7 cellular contexts compared by ENCODE assay signal in genomic region chr14:73613419-73613963, GRCh38. TPM values are rescaled to one million over a fixed set of nuclear protein-coding genes. Genes with fewer than 3 reads are reported as not detected.
DNase-seq lines count a peak whose midpoint lies in the region; ATAC-seq and TF ChIP-seq lines count a peak whose summit lies in the region.

No MANE protein-coding gene starts in this region.

- no peak for DNase-seq in HCT116 (ENCODE audit: low read depth, low spot score)
- no peak for DNase-seq in activated CD4-positive, alpha-beta memory T cell treated with anti-CD3 and anti-CD28 coated beads for 36 hours
- DNase-seq in glutamatergic neuron, result no peak
- DNase-seq in stimulated activated effector memory CD8-positive, alpha-beta T cell treated with anti-CD3 and anti-CD28 coated beads, Interleukin-12 subunit alpha, Interleukin-12 subunit beta, amount 100 ng/mL, for 72 hours (ENCODE audit: low spot score in 2 of 2), result no peak
- no peak for DNase-seq in mucosa of gallbladder (ENCODE audit: low spot score)
- no peak for DNase-seq in NOMO-1 (lab: John Stamatoyannopoulos, UW; ENCODE audit: unreplicated experiment in 2 of 2)

- H3K9ac ChIP-seq in HCT116 (ENCODE audit: low read length), result no peak overlapping the region

- no peak for ATAC-seq in HCT116
- no peak for ATAC-seq in stimulated activated effector memory CD8-positive, alpha-beta T cell treated with anti-CD3 and anti-CD28 coated beads, Interleukin-12 subunit alpha, Interleukin-12 subunit beta, amount 100 ng/mL, for 72 hours
- no peak for ATAC-seq in GM19463 (IDR thresholded peaks at IDR 0.05; ENCODE audit: unreplicated experiment)

- TF ChIP-seq CTCF in HCT116 (IDR thresholded peaks at IDR 0.05 in 2 of 3, conservative IDR thresholded peaks at IDR 0.05 in 1 of 3; ENCODE audit: borderline replicate concordance in 1 of 3, insufficient read depth in 1 of 3, low read depth in 2 of 3, low read length in 2 of 3) (no peak), glutamatergic neuron (IDR thresholded peaks at IDR 0.05; ENCODE audit: partially characterized antibody, unreplicated experiment) (no peak)

- H3K4me2 ChIP-seq in HCT116 (ENCODE audit: low read length), result peak overlapping the region; percentile 76; the same call in 1 of the 2 replicates

- no peaks in the 10 kb centered on the region for H3K79me2 ChIP-seq in HCT116 (ENCODE audit: insufficient read depth, low read length)

- H3K4me3 Mint-ChIP-seq in activated CD4-positive, alpha-beta memory T cell treated with anti-CD3 and anti-CD28 coated beads for 36 hours, result peak overlapping the region; percentile 70
- H3K4me3 Mint-ChIP-seq in glutamatergic neuron (ENCODE audit: unreplicated experiment), result peak overlapping the region; percentile 89
- H3K4me3 Mint-ChIP-seq in stimulated activated effector memory CD8-positive, alpha-beta T cell treated with anti-CD3 and anti-CD28 coated beads, Interleukin-12 subunit alpha, Interleukin-12 subunit beta, amount 100 ng/mL, for 72 hours, result peak overlapping the region; percentile 77

- peaks cover 1% of the 10 kb centered on the region for H3K27me3 Mint-ChIP-seq in activated CD4-positive, alpha-beta memory T cell treated with anti-CD3 and anti-CD28 coated beads for 36 hours
- H3K27me3 Mint-ChIP-seq in glutamatergic neuron (ENCODE audit: unreplicated experiment), result peaks cover 3% of the 10 kb centered on the region

- peak overlapping the region; percentile 35 for H2AFZ ChIP-seq in HCT116 (ENCODE audit: low read depth, low read length, poor library complexity, severe bottlenecking)

- H3K27ac Mint-ChIP-seq in activated CD4-positive, alpha-beta memory T cell treated with anti-CD3 and anti-CD28 coated beads for 36 hours, result no peak overlapping the region
- H3K27ac Mint-ChIP-seq in glutamatergic neuron (ENCODE audit: unreplicated experiment), result no peak overlapping the region
- peak overlapping the region; percentile 83 for H3K27ac Mint-ChIP-seq in stimulated activated effector memory CD8-positive, alpha-beta T cell treated with anti-CD3 and anti-CD28 coated beads, Interleukin-12 subunit alpha, Interleukin-12 subunit beta, amount 100 ng/mL, for 72 hours

- no peak for TF ChIP-seq POLR2A in HCT116 (IDR thresholded peaks at IDR 0.05; ENCODE audit: borderline replicate concordance, extremely low read depth, insufficient read depth, insufficient read length)

- no peak overlapping the region for H3K27ac ChIP-seq in HCT116 (ENCODE audit: low read depth, low read length)

- TF ChIP-seq RAD21 in HCT116 (IDR thresholded peaks at IDR 0.05; ENCODE audit: low read depth), result no peak

- CTCF ChIA-PET in HCT116 (lab: Charles Lee), result interaction anchor here (1.2 kb wide), 1 partner anchor 13 kb away, joined by 3 read pairs; no protein-coding TSS in a partner anchor
- CTCF ChIA-PET in activated CD4-positive, alpha-beta memory T cell treated with anti-CD3 and anti-CD28 coated beads for 36 hours (lab: Charles Lee), result interaction anchor here (1.2 to 2.2 kb wide), 4 partner anchors 20 to 105 kb away, joined by 3 to 10 read pairs (median 7); partner anchors contain the start of gene ACOT4

- no peaks in the 10 kb centered on the region for H3K9me2 ChIP-seq in HCT116 (ENCODE audit: insufficient read depth)

- H3K9me3 Mint-ChIP-seq in activated CD4-positive, alpha-beta memory T cell treated with anti-CD3 and anti-CD28 coated beads for 36 hours, result no peaks in the 10 kb centered on the region
- peaks cover 4% of the 10 kb centered on the region for H3K9me3 Mint-ChIP-seq in glutamatergic neuron (ENCODE audit: unreplicated experiment)
- H3K9me3 Mint-ChIP-seq in stimulated activated effector memory CD8-positive, alpha-beta T cell treated with anti-CD3 and anti-CD28 coated beads, Interleukin-12 subunit alpha, Interleukin-12 subunit beta, amount 100 ng/mL, for 72 hours, result no peaks in the 10 kb centered on the region

- intact Hi-C loops in HCT116 (cut with micrococcal nuclease), result no loop called here
- intact Hi-C loops in activated CD4-positive, alpha-beta memory T cell treated with anti-CD3 and anti-CD28 coated beads for 36 hours (cut with micrococcal nuclease), result no loop called here

- no peaks in the 10 kb centered on the region for H4K20me1 ChIP-seq in HCT116 (ENCODE audit: insufficient read depth)

- no peaks in the 10 kb centered on the region for H3K36me3 Mint-ChIP-seq in activated CD4-positive, alpha-beta memory T cell treated with anti-CD3 and anti-CD28 coated beads for 36 hours
- H3K36me3 Mint-ChIP-seq in glutamatergic neuron (ENCODE audit: unreplicated experiment), result no peaks in the 10 kb centered on the region
- no peaks in the 10 kb centered on the region for H3K36me3 Mint-ChIP-seq in stimulated activated effector memory CD8-positive, alpha-beta T cell treated with anti-CD3 and anti-CD28 coated beads, Interleukin-12 subunit alpha, Interleukin-12 subunit beta, amount 100 ng/mL, for 72 hours

- H3K36me3 ChIP-seq in HCT116 (ENCODE audit: control insufficient read depth in 1 of 2, insufficient read depth in 2 of 2, low read length in 2 of 2), result no peaks in the 10 kb centered on the region

- BruUV-seq in HCT116 (replicated peaks; lab: Mats Ljungman, UMichigan), result no TSS peak

- POLR2A ChIA-PET in HCT116 (lab: Charles Lee), result no interaction called here
- POLR2A ChIA-PET in activated CD4-positive, alpha-beta memory T cell treated with anti-CD3 and anti-CD28 coated beads for 36 hours (lab: Charles Lee), result interaction anchor here (0.6 to 1.5 kb wide), 5 partner anchors 31 to 471 kb away, joined by 3 to 7 read pairs (median 3); partner anchors contain the start of genes ALDH6A1, DNAL1, LIN52 and RIOX1

- H3K4me3 ChIP-seq in HCT116 (replicated peaks in 1 of 2; ENCODE audit: low read depth in 1 of 2, low read length in 2 of 2), result no peak overlapping the region

- H3K4me1 Mint-ChIP-seq in activated CD4-positive, alpha-beta memory T cell treated with anti-CD3 and anti-CD28 coated beads for 36 hours (ENCODE audit: low read depth), result peaks cover 3% of the 10 kb centered on the region
- H3K4me1 Mint-ChIP-seq in glutamatergic neuron (ENCODE audit: low read depth, unreplicated experiment), result no peaks in the 10 kb centered on the region
- peaks cover 6% of the 10 kb centered on the region for H3K4me1 Mint-ChIP-seq in stimulated activated effector memory CD8-positive, alpha-beta T cell treated with anti-CD3 and anti-CD28 coated beads, Interleukin-12 subunit alpha, Interleukin-12 subunit beta, amount 100 ng/mL, for 72 hours

- peaks cover 0 to 13% of the 10 kb centered on the region in 2 experiments; a peak in 2 of 4 replicates for H3K4me1 ChIP-seq in HCT116 (ENCODE audit: control insufficient read depth in 1 of 2, insufficient read depth in 2 of 2, low read length in 2 of 2)

- no peaks in the 10 kb centered on the region for H3K27me3 ChIP-seq in HCT116 (ENCODE audit: insufficient read depth, low read length)

- RAD21 ChIA-PET in HCT116 (lab: Charles Lee; ENCODE audit: low non-redundant PET in 1 of 2, low total read pairs in 2 of 2, uncharacterized antibody in 2 of 2, unreplicated experiment in 2 of 2), result no interaction called here

- H3K9me3 ChIP-seq in HCT116 (ENCODE audit: control insufficient read depth in 1 of 2, insufficient read depth in 1 of 2, low read depth in 1 of 2, low read length in 2 of 2), result no peaks in the 10 kb centered on the region

TF ChIP-seq in HCT116, 20 proteins besides CTCF, POLR2A, EP300 and RAD21 (continues in another document):
- TF ChIP-seq SIN3A (IDR thresholded peaks at IDR 0.05; ENCODE audit: low read depth), result no peak
- TF ChIP-seq CEBPB (IDR thresholded peaks at IDR 0.05; ENCODE audit: low read depth), result no peak
- no peak for TF ChIP-seq POLR2AphosphoS5 (IDR thresholded peaks at IDR 0.05; ENCODE audit: low read depth, low read length)
- TF ChIP-seq ATF3 (IDR thresholded peaks at IDR 0.05), result no peak
- TF ChIP-seq YY1 (IDR thresholded peaks at IDR 0.05; ENCODE audit: extremely low read depth, insufficient replicate concordance, low read depth, low read length), result no peak
- no peak for TF ChIP-seq SRF (IDR thresholded peaks at IDR 0.05; ENCODE audit: low read depth)
- no peak for TF ChIP-seq TCF7L2 (IDR thresholded peaks at IDR 0.05; ENCODE audit: borderline replicate concordance, extremely low read depth, insufficient read depth, insufficient read length)
- TF ChIP-seq MAX (IDR thresholded peaks at IDR 0.05), result no peak
- no peak for TF ChIP-seq EGR1 (IDR thresholded peaks at IDR 0.05; ENCODE audit: low read depth)

RNA-seq across cellular contexts. Expression of gene ACOT6, which starts 1.2 kb away (rescaled TPM):
- not detected for total RNA-seq in HCT116 (2021; ENCODE audit: unreplicated experiment)
- polyA plus RNA-seq in HCT116 (2012), result not detected in 2 replicates
- total RNA-seq in activated CD4-positive, alpha-beta memory T cell treated with anti-CD3 and anti-CD28 coated beads for 36 hours, result not detected
- not detected for total RNA-seq in glutamatergic neuron (ENCODE audit: unreplicated experiment)
- not detected for total RNA-seq in mucosa of gallbladder

RNA-seq across cellular contexts. Expression of gene ACOT4, which starts 21.8 kb away (rescaled TPM):
- total RNA-seq in HCT116 (2021; ENCODE audit: unreplicated experiment), result not detected
- polyA plus RNA-seq in HCT116 (2012), result not detected in 2 replicates
- 1 to 10 TPM; 3.2 to 3.3 TPM for total RNA-seq in activated CD4-positive, alpha-beta memory T cell treated with anti-CD3 and anti-CD28 coated beads for 36 hours
- not detected for total RNA-seq in glutamatergic neuron (ENCODE audit: unreplicated experiment)
- 2.6 TPM for total RNA-seq in mucosa of gallbladder

RNA-seq across cellular contexts. Expression of gene DNAL1, which starts 31.3 kb away (rescaled TPM):
- total RNA-seq in HCT116 (2021; ENCODE audit: unreplicated experiment) (14.6 TPM), glutamatergic neuron (ENCODE audit: unreplicated experiment) (18.5 TPM), mucosa of gallbladder (14.3 TPM)
- polyA plus RNA-seq in HCT116 (2012), result 1.9 and 3.3 TPM in 2 replicates
- total RNA-seq in activated CD4-positive, alpha-beta memory T cell treated with anti-CD3 and anti-CD28 coated beads for 36 hours, result 1 to 10 TPM; 4.1 to 6.2 TPM

RNA-seq across cellular contexts. Expression of gene ACOT2, which starts 44.5 kb away (rescaled TPM):
- total RNA-seq in HCT116 (2021; ENCODE audit: unreplicated experiment) (0.44 TPM), glutamatergic neuron (ENCODE audit: unreplicated experiment) (7.6 TPM), mucosa of gallbladder (41.4 TPM)
- not detected in 2 replicates for polyA plus RNA-seq in HCT116 (2012)
- 1 to 10 TPM; 4.8 TPM for total RNA-seq in activated CD4-positive, alpha-beta memory T cell treated with anti-CD3 and anti-CD28 coated beads for 36 hours

RNA-seq across cellular contexts. Expression of gene HEATR4, which starts 54.7 kb away (rescaled TPM):
- total RNA-seq in HCT116 (2021; ENCODE audit: unreplicated experiment) (not detected), glutamatergic neuron (ENCODE audit: unreplicated experiment) (not detected), mucosa of gallbladder (0.66 TPM)
- polyA plus RNA-seq in HCT116 (2012), result 0.01 TPM in 1 of 2 replicates, not detected in the other
- under 1 TPM in 1 of 2 experiments, not detected in 1; 0.19 TPM for total RNA-seq in activated CD4-positive, alpha-beta memory T cell treated with anti-CD3 and anti-CD28 coated beads for 36 hours
